ENCODE assay signal across 1 cellular context in the genomic region with DNA sequence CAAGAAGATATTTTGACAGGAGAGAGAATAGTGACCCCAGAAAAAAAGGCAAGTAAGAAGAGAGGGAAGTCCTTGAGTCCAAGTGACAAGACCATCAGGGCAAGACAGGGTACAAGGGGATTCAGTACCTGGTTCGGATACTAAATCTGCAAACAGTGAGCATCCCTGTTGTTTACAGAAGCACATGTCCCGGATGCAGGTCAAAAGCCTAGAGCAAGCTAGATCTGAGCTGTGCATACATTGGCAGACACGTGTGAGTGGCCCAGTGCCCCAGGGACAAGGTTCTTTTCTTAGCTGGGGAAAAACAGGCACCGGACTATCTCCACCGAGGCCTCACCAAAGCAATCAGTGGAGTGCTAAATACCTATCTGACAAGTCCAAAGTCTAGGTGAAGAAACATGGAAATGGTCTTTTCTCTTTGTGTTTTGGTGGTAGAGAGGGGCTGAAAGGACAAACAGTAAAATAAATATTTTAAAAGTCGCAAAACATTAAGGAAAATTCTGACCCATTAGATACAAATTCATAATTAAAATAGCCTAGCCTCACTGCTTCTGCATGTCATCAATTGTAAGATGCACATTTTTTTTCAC.
TF ChIP-seq lines count a peak whose summit lies in the region.

No MANE protein-coding gene starts in this region.

TF ChIP-seq in liver, 16 proteins besides CTCF, POLR2A, EP300 and RAD21 (continued from another document):
- TF ChIP-seq YY1 (IDR thresholded peaks at IDR 0.05) (peak; percentile 65), HNF4A (conservative IDR thresholded peaks at IDR 0.05) (peak; percentile 98 to 100), TAF1 (conservative IDR thresholded peaks at IDR 0.05) (no peak), RXRA (IDR thresholded peaks at IDR 0.05) (peak; percentile 81 to 88), NR2F2 (IDR thresholded peaks at IDR 0.05) (no peak), FOXA2 (IDR thresholded peaks at IDR 0.05) (peak; percentile 87)
